9 cellular contexts compared by ENCODE assay signal in the genomic region with DNA sequence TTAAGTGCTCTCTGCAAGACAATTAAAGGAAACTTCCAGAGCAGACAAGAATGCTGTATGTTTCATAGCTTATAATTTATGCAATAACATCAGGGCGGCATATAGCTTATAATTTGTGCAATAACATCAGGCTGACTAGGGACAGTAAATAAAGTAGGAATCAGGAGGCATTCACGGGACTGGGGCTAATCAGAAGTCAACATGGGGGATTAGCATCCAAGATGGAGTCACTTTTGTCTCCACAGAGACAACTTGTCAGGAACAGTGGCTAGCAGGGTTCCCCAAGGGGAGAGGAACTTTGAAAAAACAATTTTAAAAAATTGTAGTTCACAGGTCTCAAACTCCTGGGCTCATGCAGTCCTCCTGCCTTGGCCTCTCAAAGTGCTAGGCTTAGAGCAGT. TPM values are rescaled to one million over a fixed set of nuclear protein-coding genes. Genes with fewer than 3 reads are reported as not detected.
"Had no signal": no experiment of that assay in that cellular context is flagged by ENCODE, and none has a peak within 500 bp of the region (broad histone marks: within the 10 kb centered on the region; RNA-seq: fewer than 3 reads in every experiment).

No MANE protein-coding gene starts in this region.

- H2AFZ ChIP-seq: GM23248 had no signal

- DNase-seq: GM23248, GOT3, H7, HFFc6, KBM-7 had no signal

- H3K9ac ChIP-seq: GM23248 had no signal

- H3K27ac ChIP-seq: GM23248, HL-60 had no signal

- FAIRE-seq: HepG2 had no signal

- H3K9me3 ChIP-seq: HAP-1 had no signal

- H3K4me3 Mint-ChIP-seq: HFFc6 had no signal

- H3K9me3 Mint-ChIP-seq: HFFc6 had no signal

- ATAC-seq: HCT116, HepG2 had no signal

- H3K27ac Mint-ChIP-seq: HFFc6 had no signal

- H3K4me3 ChIP-seq: GM23248, HAP-1 had no signal

- H3K36me3 ChIP-seq: HAP-1 had no signal

RNA-seq across cellular contexts. Expression of gene PXMP4, which starts 8.4 kb away (rescaled TPM):
- total RNA-seq: HepG2 had no signal
- polyA plus RNA-seq: HepG2 had no signal
